In the genomic region with DNA sequence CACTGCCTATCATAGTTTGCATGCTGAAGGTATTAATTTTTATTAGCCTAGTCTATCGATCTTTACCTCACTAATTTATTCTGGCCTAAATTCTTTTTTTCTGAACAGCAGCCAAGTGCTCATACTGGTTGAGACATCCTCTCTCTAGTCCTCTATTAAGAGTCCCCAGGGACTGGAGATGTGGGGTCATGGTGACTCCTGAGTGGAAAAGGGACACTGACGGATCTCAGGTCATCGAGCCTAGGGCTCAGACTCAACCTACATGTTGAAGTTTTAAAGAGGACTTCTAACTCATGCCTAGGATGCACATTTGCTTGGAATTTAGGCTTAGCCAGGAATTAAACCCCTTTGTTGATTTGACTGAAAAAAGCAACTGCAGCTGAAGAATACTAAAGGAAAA, we compare ENCODE assay signal across 1 cellular context.
TF ChIP-seq lines count a peak whose summit lies in the region.

No MANE protein-coding gene starts in this region.

TF ChIP-seq in K562, 482 proteins besides CTCF, POLR2A, EP300 and RAD21 (continued from another document):
- TF ChIP-seq ESRRA (IDR thresholded peaks at IDR 0.05; ENCODE audit: borderline replicate concordance, low read depth) (no peak), CBX1 (IDR thresholded peaks at IDR 0.05; ENCODE audit: low read depth) (no peak), ZNF184 (CRISPR knock-in tag; IDR thresholded peaks at IDR 0.05) (no peak)
